11 cellular contexts compared by ENCODE assay signal in genomic region chr1:79226963-79227362, GRCh38.
"Had no signal": no experiment of that assay in that cellular context is flagged by ENCODE, and none has a peak within 500 bp of the region (broad histone marks: within the 10 kb centered on the region; RNA-seq: fewer than 3 reads in every experiment).

No MANE protein-coding gene starts in this region.

- H3K36me3 ChIP-seq: HAP-1 had no signal

- H3K4me1 ChIP-seq: HAP-1 had no signal

- H3K4me3 Mint-ChIP-seq: GM23338, H9, HFFc6 had no signal

- H2AFZ ChIP-seq: GM23248, GM23338 had no signal

- ATAC-seq: GM23338, HCT116 had no signal

- H3K9me3 Mint-ChIP-seq: HFFc6 had no signal

- DNase-seq: GM23248, GOT3, H7, H9, HCEC 1CT, HFFc6 had no signal

- H3K27ac ChIP-seq: GM23248 had no signal

- H3K9ac ChIP-seq: GM23248 had no signal

- H3K4me2 ChIP-seq: GM23338 had no signal

- FAIRE-seq: H1, H54 had no signal

- H3K4me3 ChIP-seq: GM23248, GM23338, HAP-1 had no signal

- H3K27ac Mint-ChIP-seq: GM23338, H9, HFFc6 had no signal

- H3K9me3 ChIP-seq: HAP-1 had no signal
